In genomic region chr7:99415513-99416127, GRCh38 we compare ENCODE assay signal across 6 cellular contexts. TPM values are rescaled to one million over a fixed set of nuclear protein-coding genes. Genes with fewer than 3 reads are reported as not detected.
A peak's percentile ranks its signal among the peaks of the same experiment; 100 is the strongest.
DNase-seq lines count a peak whose midpoint lies in the region; ATAC-seq and FAIRE-seq lines count a peak whose summit lies in the region.
"Not testable (repeated sequence)": the region's sequence is repeated elsewhere in the genome, so short reads cannot be mapped to it uniquely, and the experiment has no call there.

No MANE protein-coding gene starts in this region.

- peak; percentile 19 for FAIRE-seq in TTC549 (lab: Jason Lieb, UNC)

- not testable (repeated sequence) for ATAC-seq in left lobe of liver

- peak; percentile 61 for DNase-seq in EL
- DNase-seq in NCI-H1105 treated with DMSO at 0.1 percent for 48 hours (lab: John Stamatoyannopoulos, UW): peak; percentile 4
- peak; percentile 46 for DNase-seq in dedifferentiated amniotic fluid mesenchymal stem cell (ENCODE audit: extremely low spot score)
- peak; percentile 82 for DNase-seq in left lobe of liver (ENCODE audit: low spot score)
- DNase-seq in superior temporal gyrus (ENCODE audit: extremely low spot score): peak; percentile 68

RNA-seq across cellular contexts. Expression of gene BUD31, which starts 6.9 kb away (rescaled TPM):
- total RNA-seq in left lobe of liver: 25.8 TPM

RNA-seq across cellular contexts. Expression of gene PDAP1, which starts 7.2 kb away (rescaled TPM):
- total RNA-seq in left lobe of liver: 32.7 TPM

RNA-seq across cellular contexts. Expression of gene PTCD1, which starts 23.0 kb away (rescaled TPM):
- total RNA-seq in left lobe of liver: 2.3 TPM

RNA-seq across cellular contexts. Expression of gene CPSF4, which starts 23.1 kb away (rescaled TPM):
- 14.4 TPM for total RNA-seq in left lobe of liver

RNA-seq across cellular contexts. Expression of gene ARPC1B, which starts 41.1 kb away (rescaled TPM):
- total RNA-seq in left lobe of liver: 37.4 TPM

Comparison
In these comparisons a context has a peak if more than half of its experiments do, and no peak if none do; other contexts are left out.
1. DNase-seq: peak in every context shown above with its lines; median percentile 82 in left lobe of liver; 68 in superior temporal gyrus; 61 in EL; 46 in dedifferentiated amniotic fluid mesenchymal stem cell; 4 in NCI-H1105 treated with DMSO at 0.1 percent for 48 hours.